Comparison of ENCODE assay signal across 11 cellular contexts in the genomic region with DNA sequence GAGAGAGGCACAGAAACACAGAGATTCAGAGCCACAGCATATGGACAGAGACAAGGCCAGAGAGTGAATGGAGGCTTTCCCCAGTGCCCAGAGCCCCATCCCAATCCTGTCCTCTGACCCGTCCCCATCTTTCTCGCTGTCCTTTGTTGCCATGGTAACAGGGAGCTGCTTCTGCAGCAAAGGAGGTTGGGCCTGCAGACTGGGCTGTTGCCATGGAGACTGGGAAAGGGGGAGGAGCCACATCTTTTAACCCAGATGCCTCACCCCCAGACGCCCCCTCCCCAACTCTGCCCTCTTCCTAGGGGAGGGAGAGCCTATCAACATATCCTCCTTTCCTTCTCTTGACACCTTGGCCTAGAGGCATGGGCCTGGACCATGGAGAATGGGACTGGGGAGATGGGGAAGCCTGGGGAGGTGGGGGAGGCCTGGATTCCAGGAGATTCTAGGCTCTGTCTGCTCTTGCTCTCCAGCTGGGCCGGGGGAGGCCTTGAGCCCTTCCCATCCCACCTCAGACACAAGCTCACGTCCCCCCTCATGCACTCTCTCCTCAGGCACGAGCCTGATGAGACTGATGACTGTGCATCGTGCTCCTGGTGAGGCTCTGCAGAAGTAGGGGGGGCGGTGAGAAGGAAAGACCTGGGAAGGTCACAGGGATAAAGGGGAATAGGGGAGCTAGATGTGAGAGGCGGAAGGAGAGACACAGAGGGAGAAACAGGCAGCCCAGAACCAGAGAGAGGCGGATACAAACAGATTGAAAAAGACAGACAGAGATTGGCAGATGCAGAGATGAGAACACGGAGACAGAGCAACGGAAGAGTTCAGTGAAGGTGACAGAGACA. TPM values are rescaled to one million over a fixed set of nuclear protein-coding genes. Genes with fewer than 3 reads are reported as not detected.
A peak's percentile ranks its signal among the peaks of the same experiment; 100 is the strongest.
DNase-seq lines count a peak whose midpoint lies in the region; ATAC-seq and TF ChIP-seq lines count a peak whose summit lies in the region.
"Had no signal": no experiment of that assay in that cellular context is flagged by ENCODE, and none has a peak within 500 bp of the region (broad histone marks: within the 10 kb centered on the region; RNA-seq: fewer than 3 reads in every experiment).

No MANE protein-coding gene starts in this region.

- H3K9me3 ChIP-seq in CD8-positive, alpha-beta memory T cell (ENCODE audit: low read length), result no peaks in the 10 kb centered on the region
- no peaks in the 10 kb centered on the region for H3K9me3 ChIP-seq in effector memory CD4-positive, alpha-beta T cell (ENCODE audit: control insufficient read depth, low read length)

- peaks cover 42 to 57% of the 10 kb centered on the region in 2 donors for H3K27me3 Mint-ChIP-seq in CD8-positive, alpha-beta memory T cell

- peaks cover 22% of the 10 kb centered on the region for H3K4me1 ChIP-seq in CD8-positive, alpha-beta memory T cell (ENCODE audit: insufficient read depth, low read length)
- H3K4me1 ChIP-seq in mesendoderm (ENCODE audit: control insufficient read depth, low read depth, low read length), result peaks cover 2% of the 10 kb centered on the region
- H3K4me1 ChIP-seq in effector memory CD4-positive, alpha-beta T cell (ENCODE audit: control insufficient read depth, insufficient read depth, low read length, poor library complexity, severe bottlenecking), result peaks cover 19% of the 10 kb centered on the region

- H2BK120ac ChIP-seq in mesendoderm (ENCODE audit: low read depth, low read length), result no peak overlapping the region

- H4K8ac ChIP-seq in mesendoderm (ENCODE audit: low read depth, low read length), result no peak overlapping the region

- H3K36me3 ChIP-seq in CD8-positive, alpha-beta memory T cell (ENCODE audit: insufficient read depth, low read length), result no peaks in the 10 kb centered on the region
- H3K36me3 ChIP-seq in mesendoderm (ENCODE audit: control insufficient read depth, insufficient read depth, low read length), result no peaks in the 10 kb centered on the region
- no peaks in the 10 kb centered on the region for H3K36me3 ChIP-seq in effector memory CD4-positive, alpha-beta T cell (ENCODE audit: control insufficient read depth, insufficient read depth, low read length)

- no peaks in the 10 kb centered on the region for H3K79me2 ChIP-seq in mesendoderm (ENCODE audit: control insufficient read depth, insufficient read depth, low read length)

- H3K4me2 ChIP-seq in mesendoderm (ENCODE audit: low read length), result no peak overlapping the region

- POLR2A ChIA-PET in CD8-positive, alpha-beta memory T cell (lab: Charles Lee), result interaction anchor here (0.6 kb wide), 1 partner anchor 17 kb away, joined by 4 read pairs; no protein-coding TSS in a partner anchor

- CTCF ChIA-PET in CD8-positive, alpha-beta memory T cell (lab: Charles Lee), result no interaction called here

- peak overlapping the region in 6 of 7 donors; percentile 3 to 88 (median 46) for H3K4me3 Mint-ChIP-seq in CD8-positive, alpha-beta memory T cell

- no CpG with 5 or more reads among the region's 12 CpGs for WGBS in mesendoderm (ENCODE audit: extremely low coverage, insufficient coverage, low lambda C conversion rate)

- H3K27ac ChIP-seq in CD8-positive, alpha-beta memory T cell (ENCODE audit: low read depth, low read length), result no peak overlapping the region
- H3K27ac ChIP-seq in mesendoderm (ENCODE audit: low read depth, low read length), result no peak overlapping the region
- H3K27ac ChIP-seq in effector memory CD4-positive, alpha-beta T cell (ENCODE audit: insufficient read depth, low read length, poor library complexity, severe bottlenecking), result no peak overlapping the region

- no peak overlapping the region for H3K4me3 ChIP-seq in CD8-positive, alpha-beta memory T cell (ENCODE audit: low read length)
- no peak overlapping the region for H3K4me3 ChIP-seq in mesendoderm (ENCODE audit: low read length)
- H3K4me3 ChIP-seq in effector memory CD4-positive, alpha-beta T cell (ENCODE audit: insufficient read depth, low read depth, low read length, poor library complexity, severe bottlenecking), result no peak overlapping the region

- no peak overlapping the region for H2BK15ac ChIP-seq in mesendoderm (replicated peaks; ENCODE audit: low read depth)

- no peak overlapping the region for H4K5ac ChIP-seq in mesendoderm (ENCODE audit: low read length)

- no peak overlapping the region for H3K18ac ChIP-seq in mesendoderm (ENCODE audit: low read length)

- no peak for TF ChIP-seq CTCF in GM13977 (IDR thresholded peaks at IDR 0.05; ENCODE audit: extremely low read depth, insufficient read depth, missing control alignments)

- H2AK5ac ChIP-seq in mesendoderm (ENCODE audit: low read length), result no peak overlapping the region

- ATAC-seq in HG03139 (IDR thresholded peaks at IDR 0.05; ENCODE audit: unreplicated experiment), result no peak

- H3K27ac Mint-ChIP-seq in CD8-positive, alpha-beta memory T cell, result peak overlapping the region in 2 of 8 donors; percentile 44 to 70
- H3K27ac Mint-ChIP-seq: activated T-cell treated with anti-CD3 and anti-CD28 coated beads, Interleukin-2, amount 50 U/mL, for 72 hours; T-cell had no signal

- H3K9me3 Mint-ChIP-seq in CD8-positive, alpha-beta memory T cell, result no peaks in the 10 kb centered on the region
- H3K9me3 Mint-ChIP-seq: activated T-cell treated with anti-CD3 and anti-CD28 coated beads, Interleukin-2, amount 50 U/mL, for 72 hours; T-cell had no signal

- H3K23ac ChIP-seq in mesendoderm (ENCODE audit: low read length), result no peak overlapping the region

- DNase-seq in CD8-positive, alpha-beta memory T cell, result no peak
- DNase-seq in GM13977 (ENCODE audit: low spot score), result peak; percentile 62
- peak; percentile 69 for DNase-seq in NCI-H82 (lab: John Stamatoyannopoulos, UW)
- DNase-seq in mesendoderm, result peak; percentile 89
- DNase-seq in NCI-H128 (lab: John Stamatoyannopoulos, UW; ENCODE audit: unreplicated experiment), result no peak
- DNase-seq in UCSD-AML1 (lab: John Stamatoyannopoulos, UW; ENCODE audit: unreplicated experiment), result no peak
- DNase-seq in effector memory CD4-positive, alpha-beta T cell, result no peak

- no peaks in the 10 kb centered on the region for H3K79me1 ChIP-seq in mesendoderm (ENCODE audit: low read length)

- H3K4ac ChIP-seq in mesendoderm (ENCODE audit: low read depth, low read length), result no peak overlapping the region

- peaks cover 45% of the 10 kb centered on the region for H3K27me3 ChIP-seq in CD8-positive, alpha-beta memory T cell (ENCODE audit: insufficient read depth, low read length, poor library complexity, severe bottlenecking)
- peaks cover 22% of the 10 kb centered on the region for H3K27me3 ChIP-seq in mesendoderm (ENCODE audit: insufficient read depth, low read length, poor library complexity)
- H3K27me3 ChIP-seq in effector memory CD4-positive, alpha-beta T cell (replicated peaks; ENCODE audit: control insufficient read depth, insufficient read depth, low read length, poor library complexity, severe bottlenecking), result peaks cover 32% of the 10 kb centered on the region

- in situ Hi-C loops in GM13977 (cut with MboI; ENCODE audit: low pct_unique_long_range_greater_than_20kb, low sequenced_read_pairs, unreplicated experiment), result no loop called here

- no peak overlapping the region for H2BK5ac ChIP-seq in mesendoderm (ENCODE audit: low read length)

- no peak overlapping the region for H3K9ac ChIP-seq in mesendoderm (ENCODE audit: low read length)

- H3K56ac ChIP-seq in mesendoderm (ENCODE audit: low read length), result no peak overlapping the region

- peaks cover 39 to 48% (median 40%) of the 10 kb centered on the region in 3 donors for H3K4me1 Mint-ChIP-seq in CD8-positive, alpha-beta memory T cell

- H3K36me3 Mint-ChIP-seq in CD8-positive, alpha-beta memory T cell, result no peaks in the 10 kb centered on the region
- H3K36me3 Mint-ChIP-seq: T-cell had no signal

RNA-seq across cellular contexts. Expression of a gene that starts 2.1 kb away (rescaled TPM):
- total RNA-seq in CD8-positive, alpha-beta memory T cell, result 1 to 10 TPM; 1.9 to 4.1 TPM
- polyA plus RNA-seq in CD8-positive, alpha-beta memory T cell, result 8.2 TPM
- 5.4 TPM for polyA plus RNA-seq in mesendoderm (2013, experiment 1 of 2)
- polyA plus RNA-seq in mesendoderm (2013, experiment 2 of 2), result 5.5 TPM
- total RNA-seq: dermis microvascular lymphatic vessel endothelial cell had no signal

RNA-seq across cellular contexts. Expression of a gene that starts 37.1 kb away (rescaled TPM):
- 10 to 100 TPM; 74.7 to 83.3 TPM for total RNA-seq in CD8-positive, alpha-beta memory T cell
- 220 TPM for polyA plus RNA-seq in CD8-positive, alpha-beta memory T cell
- polyA plus RNA-seq in mesendoderm (2013, experiment 1 of 2), result 93.5 TPM
- polyA plus RNA-seq in mesendoderm (2013, experiment 2 of 2), result 93.5 TPM

Comparison
In these comparisons a context has a peak if more than half of its experiments do, and no peak if none do; other contexts are left out.
1. DNase-seq: peak in GM13977 (single experiment), NCI-H82 (single experiment) and mesendoderm (single experiment); none in CD8-positive, alpha-beta memory T cell (0 of 5), NCI-H128 (single experiment), UCSD-AML1 (single experiment) and effector memory CD4-positive, alpha-beta T cell (0 of 3).